1 cellular context compared by ENCODE assay signal in the genomic region with DNA sequence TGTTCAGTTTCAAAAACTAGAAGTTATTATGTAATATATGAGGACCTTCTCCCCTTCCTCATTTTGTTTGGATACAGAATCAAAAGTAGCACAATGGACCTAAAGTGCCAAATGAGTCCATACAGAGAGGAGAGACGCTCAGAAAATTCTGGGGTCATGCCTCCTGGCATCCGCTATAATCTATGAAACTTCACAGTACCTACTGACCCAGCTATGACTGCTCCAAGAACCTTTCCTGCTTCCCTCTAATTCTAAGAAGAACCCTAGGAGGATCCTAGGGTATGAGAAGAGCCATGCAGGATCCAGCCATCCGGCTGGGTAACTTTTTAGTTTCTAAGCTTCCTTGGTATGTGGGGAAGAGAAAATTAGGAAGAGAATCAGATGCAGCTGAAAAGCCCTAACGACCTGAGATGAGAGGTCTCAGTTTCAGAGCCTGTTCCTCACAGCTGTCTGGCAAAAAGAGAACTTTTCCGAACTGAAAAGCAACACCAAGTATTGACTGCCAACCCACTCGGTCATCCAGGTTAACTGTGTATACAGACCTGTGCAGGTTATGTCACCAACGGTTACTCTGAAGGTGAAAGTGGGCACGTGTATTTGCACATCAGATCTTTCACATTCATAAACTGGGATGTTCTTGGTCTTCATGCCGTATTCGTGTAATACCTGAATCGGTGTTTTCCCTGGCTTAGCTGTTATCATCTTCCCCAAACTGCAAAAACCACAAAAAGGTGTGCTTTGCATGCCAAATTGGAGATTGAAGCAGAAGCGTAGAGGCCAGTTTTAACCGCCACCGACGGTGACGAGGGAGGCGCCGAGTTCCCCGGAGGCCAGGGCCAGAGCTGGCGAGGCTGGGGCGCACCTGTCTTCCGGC.
A peak's percentile ranks its signal among the peaks of the same experiment; 100 is the strongest.
TF ChIP-seq lines count a peak whose summit lies in the region.

No MANE protein-coding gene starts in this region.

TF ChIP-seq in GM12878, 131 proteins besides CTCF, POLR2A, EP300 and RAD21 (continued from another document):
- TF ChIP-seq, protein P1, sequence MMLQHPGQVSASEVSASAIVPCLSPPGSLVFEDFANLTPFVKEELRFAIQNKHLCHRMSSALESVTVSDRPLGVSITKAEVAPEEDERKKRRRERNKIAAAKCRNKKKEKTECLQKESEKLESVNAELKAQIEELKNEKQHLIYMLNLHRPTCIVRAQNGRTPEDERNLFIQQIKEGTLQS (IDR thresholded peaks at IDR 0.05; ENCODE audit: borderline replicate concordance, extremely low read depth, low read depth, low read length) = no peak
- TF ChIP-seq MTA2 (IDR thresholded peaks at IDR 0.05; ENCODE audit: low read depth) (no peak; the same call in 1 of the 2 replicates), CBX5 (IDR thresholded peaks at IDR 0.05; ENCODE audit: low read depth) (peak; percentile 34; the same call in 1 of the 2 replicates), HCFC1 (IDR thresholded peaks at IDR 0.05; ENCODE audit: low read length) (peak; percentile 21; the same call in 1 of the 2 replicates), SREBF1 (IDR thresholded peaks at IDR 0.05; ENCODE audit: low read length) (no peak), BACH1 (IDR thresholded peaks at IDR 0.05; ENCODE audit: borderline replicate concordance) (no peak), TARDBP (IDR thresholded peaks at IDR 0.05; ENCODE audit: borderline replicate concordance) (no peak), GABPA (IDR thresholded peaks at IDR 0.05; ENCODE audit: low read depth) (no peak), TBL1XR1 (IDR thresholded peaks at IDR 0.05; ENCODE audit: low read depth, low read length) (no peak), KAT2A (conservative IDR thresholded peaks at IDR 0.05; ENCODE audit: control insufficient read depth, low read depth, low read length) (no peak), MTA3 (IDR thresholded peaks at IDR 0.05; ENCODE audit: borderline replicate concordance, low read length) (peak; percentile 76; the same call in 1 of the 2 replicates), RUNX3 (IDR thresholded peaks at IDR 0.05; ENCODE audit: low read length) (peak; percentile 92), EED (IDR thresholded peaks at IDR 0.05; ENCODE audit: low read depth) (no peak), NRF1 (conservative IDR thresholded peaks at IDR 0.05; ENCODE audit: low read depth, low read length) (no peak), ZSCAN29 (IDR thresholded peaks at IDR 0.05) (no peak), FOXM1 (IDR thresholded peaks at IDR 0.05; ENCODE audit: low read depth, low read length) (no peak), TCF3 (IDR thresholded peaks at IDR 0.05; ENCODE audit: borderline replicate concordance, insufficient read depth, low read depth, low read length) (0 out of 2 replicates have a peak, but pooled peaks have one; percentile 73), YY1 (IDR thresholded peaks at IDR 0.05; ENCODE audit: low read depth, low read length) (peak; percentile 36; the same call in 1 of the 2 replicates), IKZF2 (IDR thresholded peaks at IDR 0.05) (0 out of 4 replicates have a peak, but pooled peaks of 1 of the 2 experiments have one; percentile 38), SIN3A (IDR thresholded peaks at IDR 0.05; ENCODE audit: low read depth, low read length) (no peak), TAF1 (IDR thresholded peaks at IDR 0.05; ENCODE audit: borderline replicate concordance, low read depth, low read length) (0 out of 2 replicates have a peak, but pooled peaks have one; percentile 36), EZH2 (IDR thresholded peaks at IDR 0.05; ENCODE audit: borderline replicate concordance, control insufficient read depth, low read depth, low read length) (no peak), RCOR1 (conservative IDR thresholded peaks at IDR 0.05; ENCODE audit: low read depth, low read length) (0 out of 2 replicates have a peak, but pooled peaks have one; percentile 12), ZNF274 (IDR thresholded peaks at IDR 0.05; ENCODE audit: insufficient read depth, insufficient read length) (no peak), NFIC (IDR thresholded peaks at IDR 0.05; ENCODE audit: low read depth, low read length) (no peak)
- TF ChIP-seq, protein P2, sequence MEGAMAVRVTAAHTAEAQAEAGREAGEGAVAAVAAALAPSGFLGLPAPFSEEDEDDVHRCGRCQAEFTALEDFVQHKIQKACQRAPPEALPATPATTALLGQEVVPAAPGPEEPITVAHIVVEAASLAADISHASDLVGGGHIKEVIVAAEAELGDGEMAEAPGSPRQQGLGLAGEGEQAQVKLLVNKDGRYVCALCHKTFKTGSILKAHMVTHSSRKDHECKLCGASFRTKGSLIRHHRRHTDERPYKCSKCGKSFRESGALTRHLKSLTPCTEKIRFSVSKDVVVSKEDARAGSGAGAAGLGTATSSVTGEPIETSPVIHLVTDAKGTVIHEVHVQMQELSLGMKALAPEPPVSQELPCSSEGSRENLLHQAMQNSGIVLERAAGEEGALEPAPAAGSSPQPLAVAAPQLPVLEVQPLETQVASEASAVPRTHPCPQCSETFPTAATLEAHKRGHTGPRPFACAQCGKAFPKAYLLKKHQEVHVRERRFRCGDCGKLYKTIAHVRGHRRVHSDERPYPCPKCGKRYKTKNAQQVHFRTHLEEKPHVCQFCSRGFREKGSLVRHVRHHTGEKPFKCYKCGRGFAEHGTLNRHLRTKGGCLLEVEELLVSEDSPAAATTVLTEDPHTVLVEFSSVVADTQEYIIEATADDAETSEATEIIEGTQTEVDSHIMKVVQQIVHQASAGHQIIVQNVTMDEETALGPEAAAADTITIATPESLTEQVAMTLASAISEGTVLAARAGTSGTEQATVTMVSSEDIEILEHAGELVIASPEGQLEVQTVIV (IDR thresholded peaks at IDR 0.05; ENCODE audit: borderline replicate concordance, partially characterized antibody) = no peak
- TF ChIP-seq, protein P3, sequence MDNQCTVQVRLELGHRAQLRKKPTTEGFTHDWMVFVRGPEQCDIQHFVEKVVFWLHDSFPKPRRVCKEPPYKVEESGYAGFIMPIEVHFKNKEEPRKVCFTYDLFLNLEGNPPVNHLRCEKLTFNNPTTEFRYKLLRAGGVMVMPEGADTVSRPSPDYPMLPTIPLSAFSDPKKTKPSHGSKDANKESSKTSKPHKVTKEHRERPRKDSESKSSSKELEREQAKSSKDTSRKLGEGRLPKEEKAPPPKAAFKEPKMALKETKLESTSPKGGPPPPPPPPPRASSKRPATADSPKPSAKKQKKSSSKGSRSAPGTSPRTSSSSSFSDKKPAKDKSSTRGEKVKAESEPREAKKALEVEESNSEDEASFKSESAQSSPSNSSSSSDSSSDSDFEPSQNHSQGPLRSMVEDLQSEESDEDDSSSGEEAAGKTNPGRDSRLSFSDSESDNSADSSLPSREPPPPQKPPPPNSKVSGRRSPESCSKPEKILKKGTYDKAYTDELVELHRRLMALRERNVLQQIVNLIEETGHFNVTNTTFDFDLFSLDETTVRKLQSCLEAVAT (IDR thresholded peaks at IDR 0.05) = 0 out of 2 replicates have a peak, but pooled peaks have one; percentile 49
- TF ChIP-seq, protein P4, sequence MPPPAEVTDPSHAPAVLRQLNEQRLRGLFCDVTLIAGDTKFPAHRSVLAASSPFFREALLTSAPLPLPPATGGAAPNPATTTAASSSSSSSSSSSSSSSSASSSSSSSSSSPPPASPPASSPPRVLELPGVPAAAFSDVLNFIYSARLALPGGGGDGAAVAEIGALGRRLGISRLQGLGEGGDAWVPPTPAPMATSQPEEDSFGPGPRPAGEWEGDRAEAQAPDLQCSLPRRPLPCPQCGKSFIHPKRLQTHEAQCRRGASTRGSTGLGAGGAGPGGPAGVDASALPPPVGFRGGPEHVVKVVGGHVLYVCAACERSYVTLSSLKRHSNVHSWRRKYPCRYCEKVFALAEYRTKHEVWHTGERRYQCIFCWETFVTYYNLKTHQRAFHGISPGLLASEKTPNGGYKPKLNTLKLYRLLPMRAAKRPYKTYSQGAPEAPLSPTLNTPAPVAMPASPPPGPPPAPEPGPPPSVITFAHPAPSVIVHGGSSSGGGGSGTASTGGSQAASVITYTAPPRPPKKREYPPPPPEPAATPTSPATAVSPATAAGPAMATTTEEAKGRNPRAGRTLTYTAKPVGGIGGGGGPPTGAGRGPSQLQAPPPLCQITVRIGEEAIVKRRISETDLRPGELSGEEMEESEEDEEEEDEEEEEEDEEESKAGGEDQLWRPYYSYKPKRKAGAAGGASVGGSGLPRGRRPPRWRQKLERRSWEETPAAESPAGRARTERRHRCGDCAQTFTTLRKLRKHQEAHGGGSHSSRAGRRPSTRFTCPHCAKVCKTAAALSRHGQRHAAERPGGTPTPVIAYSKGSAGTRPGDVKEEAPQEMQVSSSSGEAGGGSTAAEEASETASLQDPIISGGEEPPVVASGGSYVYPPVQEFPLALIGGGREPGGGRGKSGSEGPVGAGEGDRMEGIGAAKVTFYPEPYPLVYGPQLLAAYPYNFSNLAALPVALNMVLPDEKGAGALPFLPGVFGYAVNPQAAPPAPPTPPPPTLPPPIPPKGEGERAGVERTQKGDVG (CRISPR knock-in tag; IDR thresholded peaks at IDR 0.05) = no peak
- TF ChIP-seq, protein P5, sequence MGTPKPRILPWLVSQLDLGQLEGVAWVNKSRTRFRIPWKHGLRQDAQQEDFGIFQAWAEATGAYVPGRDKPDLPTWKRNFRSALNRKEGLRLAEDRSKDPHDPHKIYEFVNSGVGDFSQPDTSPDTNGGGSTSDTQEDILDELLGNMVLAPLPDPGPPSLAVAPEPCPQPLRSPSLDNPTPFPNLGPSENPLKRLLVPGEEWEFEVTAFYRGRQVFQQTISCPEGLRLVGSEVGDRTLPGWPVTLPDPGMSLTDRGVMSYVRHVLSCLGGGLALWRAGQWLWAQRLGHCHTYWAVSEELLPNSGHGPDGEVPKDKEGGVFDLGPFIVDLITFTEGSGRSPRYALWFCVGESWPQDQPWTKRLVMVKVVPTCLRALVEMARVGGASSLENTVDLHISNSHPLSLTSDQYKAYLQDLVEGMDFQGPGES (IDR thresholded peaks at IDR 0.05) = no peak
- TF ChIP-seq, protein P6, sequence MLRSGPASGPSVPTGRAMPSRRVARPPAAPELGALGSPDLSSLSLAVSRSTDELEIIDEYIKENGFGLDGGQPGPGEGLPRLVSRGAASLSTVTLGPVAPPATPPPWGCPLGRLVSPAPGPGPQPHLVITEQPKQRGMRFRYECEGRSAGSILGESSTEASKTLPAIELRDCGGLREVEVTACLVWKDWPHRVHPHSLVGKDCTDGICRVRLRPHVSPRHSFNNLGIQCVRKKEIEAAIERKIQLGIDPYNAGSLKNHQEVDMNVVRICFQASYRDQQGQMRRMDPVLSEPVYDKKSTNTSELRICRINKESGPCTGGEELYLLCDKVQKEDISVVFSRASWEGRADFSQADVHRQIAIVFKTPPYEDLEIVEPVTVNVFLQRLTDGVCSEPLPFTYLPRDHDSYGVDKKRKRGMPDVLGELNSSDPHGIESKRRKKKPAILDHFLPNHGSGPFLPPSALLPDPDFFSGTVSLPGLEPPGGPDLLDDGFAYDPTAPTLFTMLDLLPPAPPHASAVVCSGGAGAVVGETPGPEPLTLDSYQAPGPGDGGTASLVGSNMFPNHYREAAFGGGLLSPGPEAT (IDR thresholded peaks at IDR 0.05; ENCODE audit: low read depth) = peak; percentile 31
- TF ChIP-seq, protein P7, sequence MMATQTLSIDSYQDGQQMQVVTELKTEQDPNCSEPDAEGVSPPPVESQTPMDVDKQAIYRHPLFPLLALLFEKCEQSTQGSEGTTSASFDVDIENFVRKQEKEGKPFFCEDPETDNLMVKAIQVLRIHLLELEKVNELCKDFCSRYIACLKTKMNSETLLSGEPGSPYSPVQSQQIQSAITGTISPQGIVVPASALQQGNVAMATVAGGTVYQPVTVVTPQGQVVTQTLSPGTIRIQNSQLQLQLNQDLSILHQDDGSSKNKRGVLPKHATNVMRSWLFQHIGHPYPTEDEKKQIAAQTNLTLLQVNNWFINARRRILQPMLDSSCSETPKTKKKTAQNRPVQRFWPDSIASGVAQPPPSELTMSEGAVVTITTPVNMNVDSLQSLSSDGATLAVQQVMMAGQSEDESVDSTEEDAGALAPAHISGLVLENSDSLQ (IDR thresholded peaks at IDR 0.05) = peak; percentile 41; the same call in 1 of the 2 replicates
